In genomic region chr19:42246143-42246868, GRCh38 we compare ENCODE assay signal across 8 cellular contexts. TPM values are rescaled to one million over a fixed set of nuclear protein-coding genes. Genes with fewer than 3 reads are reported as not detected.
A peak's percentile ranks its signal among the peaks of the same experiment; 100 is the strongest.
DNase-seq lines count a peak whose midpoint lies in the region; ATAC-seq and TF ChIP-seq lines count a peak whose summit lies in the region.

No MANE protein-coding gene starts in this region.

- no peak for TF ChIP-seq RAD21 in neural cell (conservative IDR thresholded peaks at IDR 0.05)

- TF ChIP-seq EP300 in neural cell (conservative IDR thresholded peaks at IDR 0.05; ENCODE audit: poor library complexity, severe bottlenecking) = no peak

- CTCF ChIA-PET in AG04449 (lab: Yijun Ruan, JAX) = interaction anchor here (0.7 to 14.9 kb wide), 33 partner anchors 9 to 194 kb away, joined by 3 to 258 read pairs (median 6); partner anchors contain the start of genes ERF and ZNF526

- no peaks in the 10 kb centered on the region for H3K27me3 Mint-ChIP-seq in T-helper 17 cell

- H3K4me1 Mint-ChIP-seq in T-helper 17 cell = peaks cover 31% of the 10 kb centered on the region

- no peak overlapping the region for H2AFZ ChIP-seq in fibroblast of lung (ENCODE audit: low read length)
- H2AFZ ChIP-seq in neural cell (ENCODE audit: low read depth, low read length) = no peak overlapping the region

- ATAC-seq in T-helper 17 cell (no peak), HG03565 (IDR thresholded peaks at IDR 0.05; ENCODE audit: unreplicated experiment) (no peak)

- H3K9me3 ChIP-seq in T-helper 17 cell (ENCODE audit: control insufficient read depth, low read length, poor library complexity, severe bottlenecking) (no peaks in the 10 kb centered on the region), fibroblast of lung (ENCODE audit: control insufficient read depth, insufficient read depth, low read depth, low read length) (no peaks in the 10 kb centered on the region), neural cell (ENCODE audit: low read length) (no peaks in the 10 kb centered on the region)

- H3K4me2 ChIP-seq in fibroblast of lung (ENCODE audit: extremely low read depth, insufficient read depth, low read length) = no peak overlapping the region
- no peak overlapping the region for H3K4me2 ChIP-seq in neural cell (ENCODE audit: low read length)

- H3K27ac ChIP-seq in fibroblast of lung (ENCODE audit: insufficient read depth, low read length) (peak overlapping the region; percentile 36), neural cell (ENCODE audit: low read length) (no peak overlapping the region)

- no peak for DNase-seq in AG04449 (ENCODE audit: low read depth, low spot score)
- DNase-seq in H7 = peak; percentile 90
- no peak for DNase-seq in T-helper 17 cell
- peak; percentile 81 for DNase-seq in fibroblast of lung (ENCODE audit: low read depth in 2 of 2)
- no peak for DNase-seq in HuH-7.5 (ENCODE audit: low spot score)
- no peak for DNase-seq in stimulated activated CD8-positive, alpha-beta memory T cell treated with anti-CD3 and anti-CD28 coated beads, Interleukin-4, amount 100 ng/mL, for 48 hours

- H3K27me3 ChIP-seq in H7 (ENCODE audit: control insufficient read depth, insufficient read depth, low read length) = no peaks in the 10 kb centered on the region
- no peaks in the 10 kb centered on the region for H3K27me3 ChIP-seq in fibroblast of lung (ENCODE audit: control insufficient read depth, insufficient read depth, low read length)
- H3K27me3 ChIP-seq in neural cell (ENCODE audit: insufficient read depth, low read depth, low read length) = no peaks in the 10 kb centered on the region

- H3K4me3 ChIP-seq in AG04449 (ENCODE audit: low read depth, low read length) (no peak overlapping the region), H7 (ENCODE audit: insufficient read depth, low read depth, low read length) (no peak overlapping the region), fibroblast of lung (replicated peaks in 1 of 4; ENCODE audit: control extremely low read depth in 1 of 4, insufficient read depth in 1 of 4, low read depth in 3 of 4, low read length in 4 of 4) (no peak overlapping the region), neural cell (ENCODE audit: low read length) (no peak overlapping the region)

- H3K36me3 Mint-ChIP-seq in T-helper 17 cell (ENCODE audit: low read depth) = no peaks in the 10 kb centered on the region

- no peak overlapping the region for H3K4me3 Mint-ChIP-seq in T-helper 17 cell

- no peaks in the 10 kb centered on the region for H4K20me1 ChIP-seq in fibroblast of lung (ENCODE audit: control insufficient read depth, extremely low read depth, insufficient read depth, low read length)
- no peaks in the 10 kb centered on the region for H4K20me1 ChIP-seq in neural cell (ENCODE audit: insufficient read depth)

- H3K79me2 ChIP-seq in fibroblast of lung (ENCODE audit: control insufficient read depth, insufficient read depth, low read length) (peaks cover 35% of the 10 kb centered on the region), neural cell (replicated peaks; ENCODE audit: insufficient read depth, low read length) (peaks cover 6% of the 10 kb centered on the region)

- peak overlapping the region; percentile 90 for H3K27ac Mint-ChIP-seq in T-helper 17 cell

- H3K4me1 ChIP-seq in fibroblast of lung (ENCODE audit: control insufficient read depth, extremely low read depth, insufficient read depth, low read length) = peaks cover 24% of the 10 kb centered on the region

- no peaks in the 10 kb centered on the region for H3K9me2 ChIP-seq in neural cell (ENCODE audit: insufficient read depth, low read length)

- H3K36me3 ChIP-seq in H7 (replicated peaks; ENCODE audit: control insufficient read depth, insufficient read depth, low read length) (peaks cover 3% of the 10 kb centered on the region), fibroblast of lung (ENCODE audit: control insufficient read depth, insufficient read depth, low read length) (peaks cover 15% of the 10 kb centered on the region), neural cell (ENCODE audit: insufficient read depth, low read length) (no peaks in the 10 kb centered on the region)

- POLR2A ChIA-PET in AG04449 (lab: Yijun Ruan, JAX) = interaction anchor here (1.1 to 2.3 kb wide), 5 partner anchors 20 to 56 kb away, joined by 3 to 11 read pairs (median 5); partner anchors contain the start of genes PAFAH1B3 and PRR19

- H3K9ac ChIP-seq in fibroblast of lung (ENCODE audit: insufficient read depth, low read length) (peak overlapping the region; percentile 4), neural cell (ENCODE audit: low read length) (no peak overlapping the region)

- H3F3A ChIP-seq in neural cell (ENCODE audit: insufficient read depth, low read length, poor library complexity, severe bottlenecking) = no peaks in the 10 kb centered on the region

- TF ChIP-seq CTCF in AG04449 (IDR thresholded peaks at IDR 0.05; ENCODE audit: insufficient read depth, low read length, missing control alignments) (peak; percentile 84), fibroblast of lung (conservative IDR thresholded peaks at IDR 0.05 in 1 of 2, IDR thresholded peaks at IDR 0.05 in 1 of 2; ENCODE audit: low read depth in 1 of 2, low read length in 2 of 2) (peak; percentile 69 to 74), neural cell (IDR thresholded peaks at IDR 0.05; ENCODE audit: poor library complexity, severe bottlenecking) (no peak)

TF ChIP-seq in neural cell, 6 proteins besides CTCF, POLR2A, EP300 and RAD21:
- TF ChIP-seq SMC3 (conservative IDR thresholded peaks at IDR 0.05; ENCODE audit: poor library complexity) = peak; percentile 14
- TF ChIP-seq MXI1 (conservative IDR thresholded peaks at IDR 0.05; ENCODE audit: poor library complexity, severe bottlenecking) = no peak

RNA-seq across cellular contexts. Expression of gene GSK3A, which starts 3.9 kb away (rescaled TPM):
- total RNA-seq in H7 (2014; rRNA removed; shearing (Covaris generic)) = 29.1 and 40.4 TPM in 2 replicates
- total RNA-seq in T-helper 17 cell (10 to 100 TPM; 27.7 to 28.1 TPM), fibroblast of lung (8.7 and 11.6 TPM in 2 replicates)
- polyA plus RNA-seq in fibroblast of lung (21.7 and 30.6 TPM in 2 replicates), neural cell (25.2 and 25.8 TPM in 2 replicates)
- 32.3 and 41.3 TPM in 2 replicates for polyA plus RNA-seq in fibroblast of lung (2012)
- polyA minus RNA-seq in fibroblast of lung (ENCODE audit: low replicate concordance) (45.4 and 93.0 TPM in 2 replicates), neural cell (31.5 and 32.4 TPM in 2 replicates)

RNA-seq across cellular contexts. Expression of gene ERF, which starts 8.6 kb away (rescaled TPM):
- 73.0 and 106 TPM in 2 replicates for total RNA-seq in H7 (2014; rRNA removed; shearing (Covaris generic))
- total RNA-seq in T-helper 17 cell (10 to 100 TPM; 75.8 to 82.1 TPM), fibroblast of lung (13.2 and 14.1 TPM in 2 replicates)
- polyA plus RNA-seq in fibroblast of lung (35.3 and 36.3 TPM in 2 replicates), neural cell (3.8 and 6.7 TPM in 2 replicates)
- 37.5 and 44.0 TPM in 2 replicates for polyA plus RNA-seq in fibroblast of lung (2012)
- polyA minus RNA-seq in fibroblast of lung (ENCODE audit: low replicate concordance) (36.3 and 46.2 TPM in 2 replicates), neural cell (5.3 and 6.6 TPM in 2 replicates)

RNA-seq across cellular contexts. Expression of gene CIC, which starts 22.7 kb away (rescaled TPM):
- total RNA-seq in H7 (2014; rRNA removed; shearing (Covaris generic)) = 16.1 and 20.1 TPM in 2 replicates
- 100 to 1,000 TPM; 112 to 125 TPM for total RNA-seq in T-helper 17 cell
- total RNA-seq in fibroblast of lung = 16.7 and 23.6 TPM in 2 replicates
- 8.5 and 14.5 TPM in 2 replicates for polyA plus RNA-seq in fibroblast of lung
- polyA plus RNA-seq in fibroblast of lung (2012) = 32.9 and 41.3 TPM in 2 replicates
- polyA minus RNA-seq in fibroblast of lung (ENCODE audit: low replicate concordance) = 36.6 and 51.1 TPM in 2 replicates
- 10.8 and 23.1 TPM in 2 replicates for polyA plus RNA-seq in neural cell
- 29.0 and 31.0 TPM in 2 replicates for polyA minus RNA-seq in neural cell

RNA-seq across cellular contexts. Expression of gene ZNF526, which starts 26.2 kb away (rescaled TPM):
- total RNA-seq in H7 (2014; rRNA removed; shearing (Covaris generic)) = 14.6 and 16.1 TPM in 2 replicates
- total RNA-seq in T-helper 17 cell (1 to 10 TPM; 6.7 to 7.5 TPM), fibroblast of lung (6.7 and 7.8 TPM in 2 replicates)
- polyA plus RNA-seq in fibroblast of lung (4.9 and 5.9 TPM in 2 replicates), neural cell (2.1 TPM in 2 replicates)
- polyA plus RNA-seq in fibroblast of lung (2012) = 7.5 and 8.6 TPM in 2 replicates
- polyA minus RNA-seq in fibroblast of lung (ENCODE audit: low replicate concordance) (20.8 and 25.5 TPM in 2 replicates), neural cell (7.6 and 10.0 TPM in 2 replicates)

RNA-seq across cellular contexts. Expression of gene DEDD2, which starts 28.8 kb away (rescaled TPM):
- total RNA-seq in H7 (2014; rRNA removed; shearing (Covaris generic)) = 58.0 and 63.6 TPM in 2 replicates
- 10 to 100 TPM; 72.1 to 89.9 TPM for total RNA-seq in T-helper 17 cell
- total RNA-seq in fibroblast of lung = 11.3 and 17.8 TPM in 2 replicates
- 9.8 and 10.0 TPM in 2 replicates for polyA plus RNA-seq in fibroblast of lung
- polyA plus RNA-seq in fibroblast of lung (2012) = 11.4 and 12.8 TPM in 2 replicates
- polyA minus RNA-seq in fibroblast of lung (ENCODE audit: low replicate concordance) = 14.6 and 15.0 TPM in 2 replicates
- 69.9 and 72.8 TPM in 2 replicates for polyA plus RNA-seq in neural cell
- 45.7 and 51.6 TPM in 2 replicates for polyA minus RNA-seq in neural cell

Comparison
In these comparisons a context has a peak if more than half of its experiments do, and no peak if none do; other contexts are left out.
1. DNase-seq: peak in H7 (single experiment) and fibroblast of lung (2 of 2); none in AG04449 (single experiment), T-helper 17 cell (0 of 3), HuH-7.5 (single experiment) and stimulated activated CD8-positive, alpha-beta memory T cell treated with anti-CD3 and anti-CD28 coated beads, Interleukin-4, amount 100 ng/mL, for 48 hours (single experiment).